ENCODE assay signal across 8 cellular contexts in genomic region chr16:3182608-3183444, GRCh38. TPM values are rescaled to one million over a fixed set of nuclear protein-coding genes. Genes with fewer than 3 reads are reported as not detected.
DNase-seq lines count a peak whose midpoint lies in the region; ATAC-seq and TF ChIP-seq lines count a peak whose summit lies in the region.

No MANE protein-coding gene starts in this region.

- no peak for TF ChIP-seq EP300 in stomach (IDR thresholded peaks at IDR 0.05)

- 1% methylated on average over 46 of the region's 72 CpGs for WGBS in mammary epithelial cell (ENCODE audit: low coverage, missing lambda C conversion rate)
- 2 to 5% (median 3%) methylated on average over 30 to 72 of the region's 72 CpGs for WGBS in stomach, 5 donors

- TF ChIP-seq POLR2A in stomach (IDR thresholded peaks at IDR 0.05), result no peak

- H3K4me3 ChIP-seq in SJSA1, result peak overlapping the region; percentile 43
- H3K4me3 ChIP-seq in mammary epithelial cell (replicated peaks in 1 of 3; ENCODE audit: insufficient read depth in 1 of 3, low read depth in 2 of 3, low read length in 3 of 3), result peak overlapping the region; percentile 63 to 75 (median 65)
- H3K4me3 ChIP-seq in stomach, result peak overlapping the region; percentile 11 to 49 (median 32)

- dilution Hi-C loops in mammary epithelial cell (cut with HindIII; ENCODE audit: low sequenced_read_pairs), result no loop called here

- H3K36me3 ChIP-seq in SJSA1 (no peaks in the 10 kb centered on the region), mammary epithelial cell (ENCODE audit: insufficient read depth, low read length) (no peaks in the 10 kb centered on the region), stomach (no peaks in the 10 kb centered on the region)

- no peaks in the 10 kb centered on the region for H4K20me1 ChIP-seq in mammary epithelial cell (ENCODE audit: insufficient read depth, low read length)

- CTCF ChIA-PET in mammary epithelial cell (lab: Charles Lee; ENCODE audit: low non-redundant PET), result interaction anchor here (0.6 kb wide), 2 partner anchors 74 to 471 kb away, joined by 3 to 19 read pairs; no protein-coding TSS in a partner anchor

- H3K4me2 ChIP-seq in mammary epithelial cell (ENCODE audit: insufficient read depth, low read depth, low read length), result peak overlapping the region; percentile 95

- peaks cover 82% of the 10 kb centered on the region for H3K27me3 Mint-ChIP-seq in T-helper 2 cell treated with Interferon-gamma antibody and Interleukin-4, amounts not matched to agents 5 μg/mL and 100 μg/mL, for 36 hours (ENCODE audit: low read depth)

- peak; percentile 40 for DNase-seq in T-helper 2 cell treated with Interferon-gamma antibody and Interleukin-4, amounts not matched to agents 5 μg/mL and 100 μg/mL, for 36 hours (ENCODE audit: low spot score)
- DNase-seq in T-helper 2 cell (no peak), SJSA1 (ENCODE audit: low read depth in 1 of 2, low spot score in 2 of 2) (peak; percentile 79 to 88), mammary epithelial cell (peak; percentile 77), kidney tubule cell (ENCODE audit: low spot score) (peak; percentile 88), stomach (peak; percentile 37), NCI-H1105 treated with DMSO at 0.1 percent for 48 hours (lab: John Stamatoyannopoulos, UW) (no peak)

- no peak for ATAC-seq in GM19397 (IDR thresholded peaks at IDR 0.05; ENCODE audit: unreplicated experiment)

- peak overlapping the region; percentile 63 for H3K4me3 Mint-ChIP-seq in T-helper 2 cell treated with Interferon-gamma antibody and Interleukin-4, amounts not matched to agents 5 μg/mL and 100 μg/mL, for 36 hours

- peaks cover 14% of the 10 kb centered on the region for H3K4me1 ChIP-seq in SJSA1 (replicated peaks)
- H3K4me1 ChIP-seq in mammary epithelial cell (ENCODE audit: insufficient read depth, low read length), result no peaks in the 10 kb centered on the region
- H3K4me1 ChIP-seq in stomach, result peaks cover 14 to 19% (median 16%) of the 10 kb centered on the region in 4 donors

- H3K9me3 ChIP-seq in SJSA1 (replicated peaks) (no peaks in the 10 kb centered on the region), mammary epithelial cell (replicated peaks; ENCODE audit: insufficient read depth, low read length) (no peaks in the 10 kb centered on the region), stomach (peaks cover 0 to 15% (median 7%) of the 10 kb centered on the region in 4 donors)

- peaks cover 6% of the 10 kb centered on the region for H3K36me3 Mint-ChIP-seq in T-helper 2 cell treated with Interferon-gamma antibody and Interleukin-4, amounts not matched to agents 5 μg/mL and 100 μg/mL, for 36 hours (ENCODE audit: low read depth)

- BruUV-seq in mammary epithelial cell (replicated peaks; lab: Mats Ljungman, UMichigan), result no TSS peak

- TF ChIP-seq CTCF in mammary epithelial cell (conservative IDR thresholded peaks at IDR 0.05 in 1 of 2, IDR thresholded peaks at IDR 0.05 in 1 of 2; ENCODE audit: extremely low read depth in 1 of 2, insufficient read depth in 1 of 2, low read depth in 1 of 2, low read length in 2 of 2), result peak; percentile 45 to 64
- TF ChIP-seq CTCF in stomach (IDR thresholded peaks at IDR 0.05), result peak in 1 of 7 experiments; percentile 23

- peak overlapping the region; percentile 33 for H3K9ac ChIP-seq in mammary epithelial cell (ENCODE audit: insufficient read depth, low read length)

- in situ Hi-C loops in mammary epithelial cell (cut with MboI; ENCODE audit: low sequenced_read_pairs in 2 of 2), result no loop called here

- H3K27ac Mint-ChIP-seq in T-helper 2 cell treated with Interferon-gamma antibody and Interleukin-4, amounts not matched to agents 5 μg/mL and 100 μg/mL, for 36 hours, result peak overlapping the region; percentile 67

- peaks cover 17% of the 10 kb centered on the region for H3K4me1 Mint-ChIP-seq in T-helper 2 cell treated with Interferon-gamma antibody and Interleukin-4, amounts not matched to agents 5 μg/mL and 100 μg/mL, for 36 hours (ENCODE audit: low read depth)

- peak overlapping the region; percentile 94 for H2AFZ ChIP-seq in mammary epithelial cell (ENCODE audit: low read depth, low read length)

- no peaks in the 10 kb centered on the region for H3K79me2 ChIP-seq in mammary epithelial cell (ENCODE audit: insufficient read depth, low read length)

- peaks cover 35% of the 10 kb centered on the region for H3K27me3 ChIP-seq in SJSA1 (replicated peaks)
- H3K27me3 ChIP-seq in mammary epithelial cell (ENCODE audit: insufficient read depth, low read length), result no peaks in the 10 kb centered on the region
- H3K27me3 ChIP-seq in stomach, result peaks cover 36 to 100% (median 79%) of the 10 kb centered on the region in 3 donors

- H3K9me3 Mint-ChIP-seq in T-helper 2 cell treated with Interferon-gamma antibody and Interleukin-4, amounts not matched to agents 5 μg/mL and 100 μg/mL, for 36 hours, result peaks cover 6% of the 10 kb centered on the region

- H3K27ac ChIP-seq in SJSA1, result no peak overlapping the region
- peak overlapping the region; percentile 18 for H3K27ac ChIP-seq in mammary epithelial cell (ENCODE audit: insufficient read depth, low read depth, low read length)
- H3K27ac ChIP-seq in stomach, result no peak overlapping the region

- intact Hi-C loops in mammary epithelial cell (cut with micrococcal nuclease) (loop anchor here (1.0 kb wide), 1 partner anchor 11 kb away; no protein-coding TSS in a partner anchor), stomach (cut with DNase I; ENCODE audit: low total_unique reads) (no loop called here)

RNA-seq across cellular contexts. Expression of gene OR1F1, which starts 5.2 kb away (rescaled TPM):
- total RNA-seq in SJSA1 (2014; rRNA removed; shearing (Covaris generic)), result not detected in 2 replicates
- total RNA-seq in mammary epithelial cell (not detected), stomach (not detected)
- polyA plus RNA-seq in mammary epithelial cell (0.54 TPM), stomach (not detected)
- not detected for polyA minus RNA-seq in mammary epithelial cell

RNA-seq across cellular contexts. Expression of gene ZNF213, which starts 48.0 kb away (rescaled TPM):
- total RNA-seq in SJSA1 (2014; rRNA removed; shearing (Covaris generic)), result 2.6 and 3.8 TPM in 2 replicates
- total RNA-seq in mammary epithelial cell, result 10 to 100 TPM in 1 of 2 donors, 1 to 10 TPM in 1; 7.7 to 10.8 TPM
- 0.78 TPM for polyA plus RNA-seq in mammary epithelial cell
- polyA minus RNA-seq in mammary epithelial cell, result 6.5 TPM
- total RNA-seq in stomach, result 10 to 100 TPM in 3 of 5 donors, 1 to 10 TPM in 2; 1.3 to 87.8 (median 20.0) TPM
- polyA plus RNA-seq in stomach, result 1 to 10 TPM; 5.8 to 6.7 (median 6.1) TPM

RNA-seq across cellular contexts. Expression of gene ZNF200, which starts 52.1 kb away (rescaled TPM):
- total RNA-seq in SJSA1 (2014; rRNA removed; shearing (Covaris generic)), result 8.5 TPM in 2 replicates
- total RNA-seq in mammary epithelial cell (10 to 100 TPM in 1 of 2 donors, 1 to 10 TPM in 1; 10.0 to 10.5 TPM), stomach (1 to 10 TPM; 4.7 to 8.7 (median 6.2) TPM)
- polyA plus RNA-seq in mammary epithelial cell (4.2 TPM), stomach (1 to 10 TPM; 2.2 to 3.1 (median 2.9) TPM)
- 15.2 TPM for polyA minus RNA-seq in mammary epithelial cell

Comparison
In these comparisons a context has a peak if more than half of its experiments do, and no peak if none do; other contexts are left out.
1. DNase-seq: peak in T-helper 2 cell treated with Interferon-gamma antibody and Interleukin-4, amounts not matched to agents 5 μg/mL and 100 μg/mL, for 36 hours (single experiment), SJSA1 (2 of 2), mammary epithelial cell (single experiment), kidney tubule cell (single experiment) and stomach (single experiment); none in T-helper 2 cell (0 of 5) and NCI-H1105 treated with DMSO at 0.1 percent for 48 hours (single experiment).
2. Peak in every context shown above with its lines, with median percentiles within 50 percentile points of each other: H3K4me3 ChIP-seq.